ENCODE assay signal across 14 cellular contexts in the genomic region with DNA sequence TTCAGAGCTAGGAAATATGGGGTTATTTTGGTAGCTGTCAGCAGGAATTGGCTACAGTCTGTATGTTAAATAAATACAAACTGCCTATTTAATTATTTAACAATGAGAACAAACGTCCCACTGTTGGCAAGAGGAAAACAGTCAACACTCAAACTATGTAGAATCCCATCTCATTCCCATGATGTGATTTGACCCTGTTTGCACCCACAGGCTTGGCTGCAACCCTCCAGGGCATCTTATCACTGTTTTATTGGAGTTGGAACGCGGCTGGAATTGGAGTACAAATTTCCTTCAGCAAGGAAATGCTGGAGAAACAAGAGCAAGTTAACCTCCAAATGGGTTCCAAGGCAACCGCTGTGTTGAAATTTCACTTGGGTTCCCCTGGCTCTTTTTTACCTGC.
A peak's percentile ranks its signal among the peaks of the same experiment; 100 is the strongest.
DNase-seq lines count a peak whose midpoint lies in the region; ATAC-seq and TF ChIP-seq lines count a peak whose summit lies in the region.
"Had no signal": no experiment of that assay in that cellular context is flagged by ENCODE, and none has a peak within 500 bp of the region (broad histone marks: within the 10 kb centered on the region; RNA-seq: fewer than 3 reads in every experiment).

No MANE protein-coding gene starts in this region.

- WGBS in body of pancreas, 2 donors: 10 to 25% methylated on average over 4 of the region's 4 CpGs

- H3K27me3 ChIP-seq in body of pancreas (no peaks in the 10 kb centered on the region), tibial artery (no peaks in the 10 kb centered on the region)

- TF ChIP-seq CTCF in body of pancreas (IDR thresholded peaks at IDR 0.05) (no peak), tibial artery (IDR thresholded peaks at IDR 0.05) (no peak)

- no peak overlapping the region for H3K4me3 ChIP-seq in body of pancreas
- H3K4me3 ChIP-seq in tibial artery: no peak overlapping the region

- H3K9me3 ChIP-seq in body of pancreas (no peaks in the 10 kb centered on the region), tibial artery (no peaks in the 10 kb centered on the region)

- H3K36me3 ChIP-seq in body of pancreas (replicated peaks in 1 of 2; ENCODE audit: insufficient read depth in 1 of 2, low read depth in 2 of 2): no peaks in the 10 kb centered on the region
- H3K36me3 ChIP-seq in tibial artery: no peaks in the 10 kb centered on the region

- TF ChIP-seq POLR2A in body of pancreas (IDR thresholded peaks at IDR 0.05): no peak

- H3K27ac ChIP-seq in body of pancreas (peak overlapping the region in 1 of 4 donors; percentile 28), tibial artery (peak overlapping the region; percentile 85 to 88)
- H3K27ac ChIP-seq: parathyroid adenoma had no signal

- ATAC-seq in body of pancreas: peak; percentile 74
- peak; percentile 18 for ATAC-seq in left lobe of liver
- no peak for ATAC-seq in HG03442 (IDR thresholded peaks at IDR 0.05; ENCODE audit: unreplicated experiment)
- ATAC-seq: activated CD8-positive, alpha-beta T cell treated with anti-CD3 and anti-CD28 coated beads for 36 hours; stimulated activated naive CD8-positive, alpha-beta T cell treated with anti-CD3 and anti-CD28 coated beads, Interleukin-15, amount 100 ng/mL, for 72 hours had no signal

- intact Hi-C loops in body of pancreas (cut with DNase I) (no loop called here), tibial artery (cut with DNase I; ENCODE audit: low total_unique reads) (no loop called here)

- DNase-seq in GM04504 (ENCODE audit: low read depth) (peak; percentile 48), body of pancreas (peak in 3 of 4 donors; percentile 7 to 22 (median 9)), left lobe of liver (ENCODE audit: low spot score) (no peak), tibial artery (peak; percentile 58 to 79), RKO (ENCODE audit: low spot score) (no peak), H4 (ENCODE audit: low spot score) (no peak)
- DNase-seq: activated CD8-positive, alpha-beta T cell treated with anti-CD3 and anti-CD28 coated beads for 36 hours; DMS79; glutamatergic neuron; GOT3; NCI-H187 treated with DMSO at 0.1 percent for 48 hours; stimulated activated naive CD8-positive, alpha-beta T cell treated with anti-CD3 and anti-CD28 coated beads, Interleukin-15, amount 100 ng/mL, for 72 hours had no signal

- H3K4me1 ChIP-seq in body of pancreas: peaks cover 10% of the 10 kb centered on the region
- H3K4me1 ChIP-seq in tibial artery: peaks cover 0 to 69% (median 43%) of the 10 kb centered on the region in 4 donors
- H3K4me1 ChIP-seq: parathyroid adenoma had no signal

Comparison
In these comparisons a context has a peak if more than half of its experiments do, and no peak if none do; other contexts are left out.
1. DNase-seq: peak in GM04504 (single experiment), body of pancreas (3 of 4) and tibial artery (2 of 2); none in left lobe of liver (single experiment), RKO (single experiment) and H4 (single experiment).